Comparison of ENCODE assay signal across 8 cellular contexts in the genomic region with DNA sequence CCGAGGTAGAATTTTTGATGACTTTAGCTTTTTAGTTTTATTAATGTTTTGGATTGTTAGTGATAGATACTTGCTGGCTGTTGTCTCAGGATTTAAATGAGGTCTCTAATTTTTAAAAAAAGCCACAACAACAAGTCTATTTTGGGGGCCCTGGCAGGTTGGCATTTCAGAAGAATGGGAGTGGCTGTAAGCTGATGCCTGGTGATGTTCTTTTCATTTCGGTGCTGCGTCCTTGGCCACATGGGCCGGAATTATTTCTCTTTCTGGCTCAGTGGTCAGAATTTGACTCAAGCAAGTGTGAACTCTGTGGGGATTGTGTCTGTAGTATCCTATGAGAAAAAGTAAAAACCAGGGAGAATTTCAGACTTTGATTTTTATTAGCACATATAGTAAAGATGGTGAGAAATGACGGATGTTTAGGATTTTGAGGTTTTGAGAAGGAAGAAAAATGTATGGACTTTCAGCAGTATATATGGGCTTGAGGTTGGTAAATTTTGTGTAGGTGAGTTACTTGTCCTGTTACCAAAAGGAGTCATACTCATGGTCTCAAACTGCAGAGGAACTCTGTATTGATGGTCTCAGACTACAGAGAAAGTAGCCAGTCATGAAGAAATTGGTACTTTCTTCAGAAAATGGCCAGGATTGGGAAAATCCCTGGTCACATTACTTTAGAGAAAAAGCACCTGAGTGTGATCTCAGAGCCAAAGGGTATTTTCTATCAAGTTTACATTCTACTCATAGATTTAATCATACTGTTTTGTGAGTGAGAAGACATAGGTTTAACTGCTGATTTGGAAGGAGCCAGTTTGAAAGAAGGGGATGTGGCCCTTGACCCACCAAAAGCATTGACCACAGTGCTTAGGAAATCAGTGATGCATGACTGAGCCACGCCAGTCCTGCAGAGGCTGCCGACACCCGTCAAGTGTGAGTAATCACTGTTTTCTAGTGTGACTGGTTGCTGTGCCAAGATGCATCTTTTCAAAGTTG.
DNase-seq lines count a peak whose midpoint lies in the region; ATAC-seq and TF ChIP-seq lines count a peak whose summit lies in the region.

No MANE protein-coding gene starts in this region.

- peak overlapping the region; percentile 84 for H3K27ac ChIP-seq in GM23248
- peak overlapping the region; percentile 86 to 93 (median 90) for H3K27ac ChIP-seq in transverse colon

- DNase-seq in GM23248 (no peak), NAMALWA (ENCODE audit: low spot score) (peak; percentile 48), astrocyte of the spinal cord (ENCODE audit: low read depth, low spot score) (peak; percentile 39), mesothelial cell of epicardium (ENCODE audit: low spot score in 2 of 2, unreplicated experiment in 2 of 2) (no peak), transverse colon (peak; percentile 65), NCI-H526 treated with DMSO at 0.1 percent for 48 hours (lab: John Stamatoyannopoulos, UW) (no peak)

- peaks cover 45% of the 10 kb centered on the region for H3K4me1 ChIP-seq in GM23248 (ENCODE audit: insufficient read depth)
- H3K4me1 ChIP-seq in transverse colon: peaks cover 27 to 97% (median 72%) of the 10 kb centered on the region in 4 donors

- H3K36me3 ChIP-seq in GM23248 (ENCODE audit: low read depth) (no peaks in the 10 kb centered on the region), transverse colon (no peaks in the 10 kb centered on the region)

- 75 to 76% methylated on average over 8 of the region's 8 CpGs for WGBS in GM23248 (ENCODE audit: low coverage in 1 of 2, low lambda C conversion rate in 2 of 2, missing lambda C conversion rate in 2 of 2), 2 experiments
- WGBS in transverse colon (ENCODE audit: low coverage in 1 of 2), 2 donors: 36 to 43% methylated on average over 5 to 8 of the region's 8 CpGs

- H3K4me2 ChIP-seq in GM23248 (ENCODE audit: unreplicated experiment): peak overlapping the region; percentile 74

- H3K4me1 Mint-ChIP-seq in mesothelial cell of epicardium: peaks cover 20% of the 10 kb centered on the region

- H4K20me1 ChIP-seq in GM23248 (ENCODE audit: insufficient read depth): no peaks in the 10 kb centered on the region

- H3K27me3 ChIP-seq in GM23248 (replicated peaks; ENCODE audit: insufficient read depth) (no peaks in the 10 kb centered on the region), transverse colon (no peaks in the 10 kb centered on the region)

- no peaks in the 10 kb centered on the region for H3K27me3 Mint-ChIP-seq in mesothelial cell of epicardium (ENCODE audit: low read depth)

- H3K9me3 ChIP-seq in GM23248 (ENCODE audit: low read depth) (no peaks in the 10 kb centered on the region), transverse colon (no peaks in the 10 kb centered on the region)

- peaks cover 59% of the 10 kb centered on the region for H3K79me2 ChIP-seq in GM23248 (ENCODE audit: insufficient read depth)

- in situ Hi-C loops in GM23248 (cut with MboI) (no loop called here), astrocyte of the spinal cord (cut with HindIII; ENCODE audit: low sequenced_read_pairs) (no loop called here), transverse colon (cut with MboI; ENCODE audit: low pct_ligation_motif_present in 1 of 4, low pct_unique_long_range_greater_than_20kb in 1 of 4, low sequenced_read_pairs in 3 of 4) (loop anchor here in 1 of 4 donors (25.0 kb wide), 1 partner anchor 96 kb away; no protein-coding TSS in a partner anchor)

- H3K9me2 ChIP-seq in GM23248 (ENCODE audit: insufficient read depth): no peaks in the 10 kb centered on the region

- H3K9ac ChIP-seq in GM23248: peak overlapping the region; percentile 69

- H3K27ac Mint-ChIP-seq in mesothelial cell of epicardium: peak overlapping the region; percentile 55

- intact Hi-C loops in transverse colon (cut with DNase I; ENCODE audit: low total_unique reads): no loop called here

- TF ChIP-seq POLR2A in transverse colon (IDR thresholded peaks at IDR 0.05): peak; percentile 23

- no peak overlapping the region for H2AFZ ChIP-seq in GM23248

- no peak overlapping the region for H3K4me3 Mint-ChIP-seq in mesothelial cell of epicardium

- ATAC-seq in GM18502 (IDR thresholded peaks at IDR 0.05; ENCODE audit: poor library complexity, unreplicated experiment) (peak; percentile 44), HG03025 (IDR thresholded peaks at IDR 0.05; ENCODE audit: low FRiP score, unreplicated experiment) (no peak)

- TF ChIP-seq EP300 in transverse colon (IDR thresholded peaks at IDR 0.05; ENCODE audit: low read depth): no peak

- H3K4me3 ChIP-seq in GM23248: no peak overlapping the region
- H3K4me3 ChIP-seq in astrocyte of the spinal cord (ENCODE audit: low read depth, low read length): no peak overlapping the region
- H3K4me3 ChIP-seq in transverse colon: peak overlapping the region in 3 of 4 donors; percentile 13 to 49 (median 28)

- peaks cover 30% of the 10 kb centered on the region for H3F3A ChIP-seq in GM23248 (ENCODE audit: insufficient read depth)

- peaks cover 29% of the 10 kb centered on the region for H3K36me3 Mint-ChIP-seq in mesothelial cell of epicardium

- H3K9me3 Mint-ChIP-seq in mesothelial cell of epicardium: peaks cover 3% of the 10 kb centered on the region

- TF ChIP-seq CTCF in astrocyte of the spinal cord (IDR thresholded peaks at IDR 0.05; ENCODE audit: low read depth, low read length): no peak
- no peak for TF ChIP-seq CTCF in mesothelial cell of epicardium (IDR thresholded peaks at IDR 0.05; ENCODE audit: unreplicated experiment)
- TF ChIP-seq CTCF in transverse colon (IDR thresholded peaks at IDR 0.05): no peak

Comparison
In these comparisons a context has a peak if more than half of its experiments do, and no peak if none do; other contexts are left out.
1. DNase-seq: peak in NAMALWA (single experiment), astrocyte of the spinal cord (single experiment) and transverse colon (single experiment); none in GM23248 (single experiment), mesothelial cell of epicardium (0 of 2) and NCI-H526 treated with DMSO at 0.1 percent for 48 hours (single experiment).
2. H3K4me3 ChIP-seq: peak in transverse colon (3 of 4); none in GM23248 (single experiment) and astrocyte of the spinal cord (single experiment).